ENCODE assay signal across 1 cellular context in genomic region chr2:126990605-126991532, GRCh38.
TF ChIP-seq lines count a peak whose summit lies in the region.

No MANE protein-coding gene starts in this region.

TF ChIP-seq in K562, 482 proteins besides CTCF, POLR2A, EP300 and RAD21 (continued from another document and continues in another):
- no peak for TF ChIP-seq ZNF407 (IDR thresholded peaks at IDR 0.05; ENCODE audit: low read depth)
- TF ChIP-seq TBL1XR1 (IDR thresholded peaks at IDR 0.05; ENCODE audit: low read length in 2 of 2), result peak in 1 of 2 experiments; percentile 68; a peak in 2 of 4 replicates
- TF ChIP-seq E2F5 (CRISPR knock-in tag; IDR thresholded peaks at IDR 0.05), result no peak
- no peak for TF ChIP-seq AFF1 (IDR thresholded peaks at IDR 0.05; ENCODE audit: low read depth in 1 of 2, partially characterized antibody in 2 of 2)
- 0 out of 2 replicates have a peak, but pooled peaks have one; percentile 36 for TF ChIP-seq FOXJ2 (tag; IDR thresholded peaks at IDR 0.05)
- peak; percentile 13; the same call in 1 of the 2 replicates for TF ChIP-seq VEZF1 (CRISPR knock-in tag; IDR thresholded peaks at IDR 0.05)
- peak; percentile 40 for TF ChIP-seq HDAC3 (IDR thresholded peaks at IDR 0.05; ENCODE audit: borderline replicate concordance, partially characterized antibody)
- TF ChIP-seq ZNF57 (CRISPR knock-in tag; IDR thresholded peaks at IDR 0.05), result no peak
- TF ChIP-seq SMARCE1 (IDR thresholded peaks at IDR 0.05), result 0 out of 2 replicates have a peak, but pooled peaks have one; percentile 19
- TF ChIP-seq TSHZ1 (CRISPR knock-in tag; IDR thresholded peaks at IDR 0.05), result no peak
- no peak for TF ChIP-seq TCFL5 (CRISPR knock-in tag; conservative IDR thresholded peaks at IDR 0.05)
- TF ChIP-seq HDAC1 (IDR thresholded peaks at IDR 0.05), result peak in 1 of 2 experiments; percentile 68; a peak in 1 of 4 replicates
- peak; percentile 91 for TF ChIP-seq TCF3 (CRISPR knock-in tag; IDR thresholded peaks at IDR 0.05)
- TF ChIP-seq NKRF (IDR thresholded peaks at IDR 0.05; ENCODE audit: borderline replicate concordance), result no peak
- no peak for TF ChIP-seq ZNF212 (CRISPR knock-in tag; IDR thresholded peaks at IDR 0.05)
- TF ChIP-seq PKNOX1 (IDR thresholded peaks at IDR 0.05), result peak; percentile 88
- no peak for TF ChIP-seq YBX1 (IDR thresholded peaks at IDR 0.05)
- no peak for TF ChIP-seq MCM5 (IDR thresholded peaks at IDR 0.05; ENCODE audit: low read depth)
- no peak for TF ChIP-seq MXI1 (IDR thresholded peaks at IDR 0.05; ENCODE audit: low read depth, low read length)
- TF ChIP-seq ELK3 (CRISPR knock-in tag; IDR thresholded peaks at IDR 0.05), result no peak
- no peak for TF ChIP-seq LEF1 (IDR thresholded peaks at IDR 0.05)
- no peak for TF ChIP-seq ZNF449 (CRISPR knock-in tag; IDR thresholded peaks at IDR 0.05)
- no peak for TF ChIP-seq CBX2 (IDR thresholded peaks at IDR 0.05; ENCODE audit: insufficient read depth, low read length, poor library complexity, severe bottlenecking)
- no peak for TF ChIP-seq SMAD2 (IDR thresholded peaks at IDR 0.05; ENCODE audit: low read depth, low read length)
